15 cellular contexts compared by ENCODE assay signal in genomic region chr17:55580596-55581133, GRCh38.
DNase-seq lines count a peak whose midpoint lies in the region; ATAC-seq and TF ChIP-seq lines count a peak whose summit lies in the region.
"Had no signal": no experiment of that assay in that cellular context is flagged by ENCODE, and none has a peak within 500 bp of the region (broad histone marks: within the 10 kb centered on the region; RNA-seq: fewer than 3 reads in every experiment).

No MANE protein-coding gene starts in this region.

- no peak overlapping the region for H3K27ac Mint-ChIP-seq in naive thymus-derived CD4-positive, alpha-beta T cell
- H3K27ac Mint-ChIP-seq: activated CD8-positive, alpha-beta memory T cell treated with anti-CD3 and anti-CD28 coated beads, Interleukin-2, amount 10 ng/mL, durations not matched to agents 7 days and 5 days; T-helper 1 cell treated with Interleukin-12 subunit alpha and Interleukin-12 subunit beta and Interleukin-4 antibody, amounts not matched to agents 30 μg/mL and 1 μg/mL, for 36 hours; type B pancreatic cell had no signal

- peaks cover 0 to 3% (median 0%) of the 10 kb centered on the region in 11 donors for H3K9me3 Mint-ChIP-seq in naive thymus-derived CD4-positive, alpha-beta T cell
- H3K9me3 Mint-ChIP-seq: nephron; T-helper 1 cell treated with Interleukin-12 subunit alpha and Interleukin-12 subunit beta and Interleukin-4 antibody, amounts not matched to agents 30 μg/mL and 1 μg/mL, for 36 hours; type B pancreatic cell had no signal

- in situ Hi-C loops in GM13977 (cut with MboI; ENCODE audit: low pct_unique_long_range_greater_than_20kb, low sequenced_read_pairs, unreplicated experiment) = no loop called here

- no peak overlapping the region for H3K27ac ChIP-seq in naive thymus-derived CD4-positive, alpha-beta T cell (ENCODE audit: low read depth, low read length)
- H3K27ac ChIP-seq: BLaER1 had no signal

- TF ChIP-seq CTCF in GM13977 (IDR thresholded peaks at IDR 0.05; ENCODE audit: extremely low read depth, insufficient read depth, missing control alignments) (no peak), omental fat pad (IDR thresholded peaks at IDR 0.05) (no peak)

- no peaks in the 10 kb centered on the region for H3K36me3 Mint-ChIP-seq in naive thymus-derived CD4-positive, alpha-beta T cell
- H3K36me3 Mint-ChIP-seq: activated CD8-positive, alpha-beta memory T cell treated with anti-CD3 and anti-CD28 coated beads, Interleukin-2, amount 10 ng/mL, durations not matched to agents 7 days and 5 days; type B pancreatic cell had no signal

- H3K4me3 ChIP-seq in naive thymus-derived CD4-positive, alpha-beta T cell (ENCODE audit: low read length) = no peak overlapping the region
- H3K4me3 ChIP-seq: BLaER1 had no signal

- intact Hi-C loops in naive thymus-derived CD4-positive, alpha-beta T cell (cut with micrococcal nuclease) = no loop called here

- H3K9me3 ChIP-seq in naive thymus-derived CD4-positive, alpha-beta T cell (ENCODE audit: control insufficient read depth in 2 of 3, low read length in 3 of 3) = no peaks in the 10 kb centered on the region
- H3K9me3 ChIP-seq: BLaER1 had no signal

- peaks cover 0 to 12% of the 10 kb centered on the region in 2 donors for H3K4me1 ChIP-seq in naive thymus-derived CD4-positive, alpha-beta T cell (ENCODE audit: control insufficient read depth in 2 of 2, insufficient read depth in 2 of 2, low read length in 2 of 2)

- POLR2A ChIA-PET in naive thymus-derived CD4-positive, alpha-beta T cell (lab: Charles Lee) = no interaction called here

- H3K4me1 Mint-ChIP-seq in naive thymus-derived CD4-positive, alpha-beta T cell = peaks cover 0 to 15% (median 2%) of the 10 kb centered on the region in 7 donors
- H3K4me1 Mint-ChIP-seq: nephron had no signal

- DNase-seq in GM13977 (ENCODE audit: low spot score) = peak; percentile 48
- peak; percentile 12 for DNase-seq in GM19240 (ENCODE audit: insufficient read length, low spot score)
- no peak for DNase-seq in naive thymus-derived CD4-positive, alpha-beta T cell
- no peak for DNase-seq in stimulated activated CD4-positive, alpha-beta T cell treated with anti-CD3 and anti-CD28 coated beads, Interleukin-2, amount 100 ng/mL, for 24 hours
- DNase-seq in SKM-1 treated with dmso at 0.1 percent for 144 hours (lab: John Stamatoyannopoulos, UW; ENCODE audit: unreplicated experiment) = no peak
- no peak for DNase-seq in omental fat pad (ENCODE audit: low spot score)
- DNase-seq: activated CD8-positive, alpha-beta memory T cell treated with anti-CD3 and anti-CD28 coated beads, Interleukin-2, amount 10 ng/mL, durations not matched to agents 7 days and 5 days; left cardiac atrium; NCI-H1694 had no signal

- no peak overlapping the region for H3K4me3 Mint-ChIP-seq in naive thymus-derived CD4-positive, alpha-beta T cell
- H3K4me3 Mint-ChIP-seq: activated CD8-positive, alpha-beta memory T cell treated with anti-CD3 and anti-CD28 coated beads, Interleukin-2, amount 10 ng/mL, durations not matched to agents 7 days and 5 days; nephron; T-helper 1 cell treated with Interleukin-12 subunit alpha and Interleukin-12 subunit beta and Interleukin-4 antibody, amounts not matched to agents 30 μg/mL and 1 μg/mL, for 36 hours; type B pancreatic cell had no signal

- peaks cover 0 to 4% (median 0%) of the 10 kb centered on the region in 5 donors for H3K27me3 Mint-ChIP-seq in naive thymus-derived CD4-positive, alpha-beta T cell
- H3K27me3 Mint-ChIP-seq: type B pancreatic cell had no signal

- CTCF ChIA-PET in naive thymus-derived CD4-positive, alpha-beta T cell (lab: Charles Lee) = interaction anchor here (0.6 kb wide), 1 partner anchor 169 kb away, joined by 3 read pairs; no protein-coding TSS in a partner anchor

- ATAC-seq in HG02798 (IDR thresholded peaks at IDR 0.05; ENCODE audit: poor library complexity, unreplicated experiment) (peak; percentile 48), HG03520 (IDR thresholded peaks at IDR 0.05; ENCODE audit: unreplicated experiment) (peak; percentile 59), omental fat pad (ENCODE audit: low FRiP score) (no peak)
- no peak for ATAC-seq in naive thymus-derived CD4-positive, alpha-beta T cell
- ATAC-seq: activated CD8-positive, alpha-beta memory T cell treated with anti-CD3 and anti-CD28 coated beads, Interleukin-2, amount 10 ng/mL, durations not matched to agents 7 days and 5 days; left cardiac atrium had no signal

- H3K36me3 ChIP-seq in naive thymus-derived CD4-positive, alpha-beta T cell (ENCODE audit: control insufficient read depth in 2 of 3, insufficient read depth in 3 of 3, low read length in 3 of 3) = no peaks in the 10 kb centered on the region
- H3K36me3 ChIP-seq: BLaER1 had no signal

- no peaks in the 10 kb centered on the region for H3K27me3 ChIP-seq in naive thymus-derived CD4-positive, alpha-beta T cell (ENCODE audit: control insufficient read depth in 2 of 2, insufficient read depth in 2 of 2, low read length in 2 of 2)
- H3K27me3 ChIP-seq: BLaER1 had no signal

Comparison
In these comparisons a context has a peak if more than half of its experiments do, and no peak if none do; other contexts are left out.
1. DNase-seq: peak in GM13977 (single experiment) and GM19240 (single experiment); none in naive thymus-derived CD4-positive, alpha-beta T cell (0 of 9), stimulated activated CD4-positive, alpha-beta T cell treated with anti-CD3 and anti-CD28 coated beads, Interleukin-2, amount 100 ng/mL, for 24 hours (0 of 2), SKM-1 treated with dmso at 0.1 percent for 144 hours (single experiment) and omental fat pad (single experiment).
2. ATAC-seq: peak in HG02798 (single experiment) and HG03520 (single experiment); none in naive thymus-derived CD4-positive, alpha-beta T cell (single experiment) and omental fat pad (single experiment).